ENCODE assay signal across 33 cellular contexts in the genomic region with DNA sequence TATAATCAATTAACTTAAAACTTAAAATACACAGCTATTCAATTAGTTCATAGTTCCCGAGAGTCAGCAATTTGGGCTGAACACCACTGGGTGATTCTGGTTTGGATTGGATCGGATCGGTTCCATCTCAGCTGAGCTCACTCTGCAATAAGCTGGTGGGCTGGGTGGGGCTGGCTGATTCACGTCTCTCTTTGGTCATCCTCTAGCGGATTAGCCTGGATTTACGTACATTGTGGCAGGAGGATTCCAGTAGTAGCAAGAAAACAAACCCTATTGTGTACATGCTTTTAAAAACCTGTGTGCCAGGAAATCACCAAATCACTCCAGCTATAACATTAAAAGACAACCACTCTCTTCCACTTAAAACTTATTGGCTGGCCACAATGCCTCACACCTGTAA. TPM values are rescaled to one million over a fixed set of nuclear protein-coding genes. Genes with fewer than 3 reads are reported as not detected.
"Had no signal": no experiment of that assay in that cellular context is flagged by ENCODE, and none has a peak within 500 bp of the region (broad histone marks: within the 10 kb centered on the region; RNA-seq: fewer than 3 reads in every experiment).

No MANE protein-coding gene starts in this region.

- H3K27me3 Mint-ChIP-seq: activated CD4-positive, alpha-beta T cell treated with anti-CD3 and anti-CD28 coated beads, Interleukin-2, amount 10 ng/mL, durations not matched to agents 7 days and 5 days; activated naive CD8-positive, alpha-beta T cell treated with anti-CD3 and anti-CD28 coated beads for 36 hours had no signal

- H3K9me3 Mint-ChIP-seq: activated B cell treated with CpG ODN at 0.5 μM for 24 hours; activated CD4-positive, alpha-beta memory T cell treated with anti-CD3 and anti-CD28 coated beads for 36 hours; activated CD4-positive, alpha-beta T cell treated with anti-CD3 and anti-CD28 coated beads, Interleukin-2, amount 10 ng/mL, durations not matched to agents 7 days and 5 days; activated naive CD4-positive, alpha-beta T cell treated with anti-CD3 and anti-CD28 coated beads, Interleukin-2, amount 10 ng/mL, durations not matched to agents 7 days and 5 days; activated naive CD8-positive, alpha-beta T cell treated with anti-CD3 and anti-CD28 coated beads for 36 hours; activated T-helper 17 cell treated with anti-CD3 and anti-CD28 coated beads, Interleukin-2, amount 50 U/mL, for 72 hours had no signal

- DNase-seq: activated B cell treated with CpG ODN at 0.5 μM for 24 hours; activated CD4-positive, alpha-beta memory T cell treated with anti-CD3 and anti-CD28 coated beads for 36 hours; activated CD4-positive, alpha-beta T cell treated with anti-CD3 and anti-CD28 coated beads for 1 hour; activated CD4-positive, alpha-beta T cell treated with anti-CD3 and anti-CD28 coated beads, Interleukin-2, amount 10 ng/mL, durations not matched to agents 7 days and 5 days; activated CD8-positive, alpha-beta memory T cell treated with anti-CD3 and anti-CD28 coated beads for 24 hours; activated gamma-delta T cell; activated naive CD4-positive, alpha-beta T cell treated with anti-CD3 and anti-CD28 coated beads, Interleukin-2, amount 10 ng/mL, durations not matched to agents 7 days and 5 days; activated naive CD8-positive, alpha-beta T cell treated with anti-CD3 and anti-CD28 coated beads for 36 hours; activated T-cell treated with anti-CD3 and anti-CD28 coated beads for 4 hours; activated T-cell treated with anti-CD3 and anti-CD28 coated beads, Interleukin-2, amount 50 U/mL, for 48 hours; anterior cingulate cortex; KG1; NCI-H1092; NCI-H1417; NCI-H1930; NCI-H2171; NCI-H2227 treated with DMSO at 0.1 percent for 48 hours; NCI-H446 treated with DMSO at 0.1 percent for 48 hours; NCI-H526; NCI-H774; PC-3; SHP77; SW 1271 had no signal

- H3K4me3 Mint-ChIP-seq: activated B cell treated with CpG ODN at 0.5 μM for 24 hours; activated CD4-positive, alpha-beta memory T cell treated with anti-CD3 and anti-CD28 coated beads for 36 hours; activated CD4-positive, alpha-beta T cell treated with anti-CD3 and anti-CD28 coated beads, Interleukin-2, amount 10 ng/mL, durations not matched to agents 7 days and 5 days; activated naive CD4-positive, alpha-beta T cell treated with anti-CD3 and anti-CD28 coated beads, Interleukin-2, amount 10 ng/mL, durations not matched to agents 7 days and 5 days; activated naive CD8-positive, alpha-beta T cell treated with anti-CD3 and anti-CD28 coated beads for 36 hours; activated T-helper 17 cell treated with anti-CD3 and anti-CD28 coated beads, Interleukin-2, amount 50 U/mL, for 72 hours had no signal

- H3K4me3 ChIP-seq: SJSA1 had no signal

- ATAC-seq: activated T-helper 17 cell treated with anti-CD3 and anti-CD28 coated beads, Interleukin-2, amount 50 U/mL, for 72 hours; PC-3; SK-N-SH treated with all-trans-retinoic acid at 6 μM for 48 hours had no signal

- H3K27ac ChIP-seq: SJSA1 had no signal

- H3K4me1 Mint-ChIP-seq: activated naive CD8-positive, alpha-beta T cell treated with anti-CD3 and anti-CD28 coated beads for 36 hours; activated T-helper 17 cell treated with anti-CD3 and anti-CD28 coated beads, Interleukin-2, amount 50 U/mL, for 72 hours had no signal

- H3K27ac Mint-ChIP-seq: activated B cell treated with CpG ODN at 0.5 μM for 24 hours; activated CD4-positive, alpha-beta memory T cell treated with anti-CD3 and anti-CD28 coated beads for 36 hours; activated CD4-positive, alpha-beta T cell treated with anti-CD3 and anti-CD28 coated beads, Interleukin-2, amount 10 ng/mL, durations not matched to agents 7 days and 5 days; activated naive CD4-positive, alpha-beta T cell treated with anti-CD3 and anti-CD28 coated beads, Interleukin-2, amount 10 ng/mL, durations not matched to agents 7 days and 5 days; activated naive CD8-positive, alpha-beta T cell treated with anti-CD3 and anti-CD28 coated beads for 36 hours; activated T-helper 17 cell treated with anti-CD3 and anti-CD28 coated beads, Interleukin-2, amount 50 U/mL, for 72 hours had no signal

- H3K9me3 ChIP-seq: SJSA1 had no signal

- H3K36me3 Mint-ChIP-seq: activated CD4-positive, alpha-beta memory T cell treated with anti-CD3 and anti-CD28 coated beads for 36 hours; activated naive CD4-positive, alpha-beta T cell treated with anti-CD3 and anti-CD28 coated beads, Interleukin-2, amount 10 ng/mL, durations not matched to agents 7 days and 5 days; activated naive CD8-positive, alpha-beta T cell treated with anti-CD3 and anti-CD28 coated beads for 36 hours had no signal

- H3K27me3 ChIP-seq: SJSA1 had no signal

- FAIRE-seq: RCC 7860 had no signal

- H3K4me1 ChIP-seq: SJSA1 had no signal

- H3K36me3 ChIP-seq: SJSA1 had no signal

RNA-seq across cellular contexts. Expression of a gene that starts 3.2 kb away (rescaled TPM):
- total RNA-seq: activated CD4-positive, alpha-beta memory T cell treated with anti-CD3 and anti-CD28 coated beads for 36 hours; activated CD4-positive, alpha-beta T cell treated with anti-CD3 and anti-CD28 coated beads, Interleukin-2, amount 10 ng/mL, durations not matched to agents 7 days and 5 days; activated naive CD8-positive, alpha-beta T cell treated with anti-CD3 and anti-CD28 coated beads for 36 hours; activated T-helper 17 cell treated with anti-CD3 and anti-CD28 coated beads, Interleukin-2, amount 50 U/mL, for 72 hours; cardiac septum; cerebellum; LHCN-M2; M059J; PC-3; SJSA1; T-helper 1 cell treated with Interleukin-12 subunit alpha and Interleukin-12 subunit beta and Interleukin-4 antibody, amounts not matched to agents 30 ng/mL and 1 ng/mL, for 36 hours had no signal
- polyA plus RNA-seq: adipose tissue had no signal

RNA-seq across cellular contexts. Expression of a gene that starts 14.7 kb away (rescaled TPM):
- total RNA-seq: activated B cell treated with CpG ODN at 0.5 μM for 24 hours; activated CD4-positive, alpha-beta memory T cell treated with anti-CD3 and anti-CD28 coated beads for 36 hours; activated CD4-positive, alpha-beta T cell treated with anti-CD3 and anti-CD28 coated beads, Interleukin-2, amount 10 ng/mL, durations not matched to agents 7 days and 5 days; activated naive CD8-positive, alpha-beta T cell treated with anti-CD3 and anti-CD28 coated beads for 36 hours; activated T-helper 17 cell treated with anti-CD3 and anti-CD28 coated beads, Interleukin-2, amount 50 U/mL, for 72 hours; cardiac septum; cerebellum; LHCN-M2; M059J; PC-3; SJSA1; T-helper 1 cell treated with Interleukin-12 subunit alpha and Interleukin-12 subunit beta and Interleukin-4 antibody, amounts not matched to agents 30 ng/mL and 1 ng/mL, for 36 hours had no signal
- polyA plus RNA-seq: adipose tissue had no signal

RNA-seq across cellular contexts. Expression of a gene that starts 38.9 kb away (rescaled TPM):
- total RNA-seq: activated B cell treated with CpG ODN at 0.5 μM for 24 hours; activated CD4-positive, alpha-beta memory T cell treated with anti-CD3 and anti-CD28 coated beads for 36 hours; activated CD4-positive, alpha-beta T cell treated with anti-CD3 and anti-CD28 coated beads, Interleukin-2, amount 10 ng/mL, durations not matched to agents 7 days and 5 days; activated naive CD8-positive, alpha-beta T cell treated with anti-CD3 and anti-CD28 coated beads for 36 hours; activated T-helper 17 cell treated with anti-CD3 and anti-CD28 coated beads, Interleukin-2, amount 50 U/mL, for 72 hours; cardiac septum; LHCN-M2; M059J; PC-3; SJSA1; T-helper 1 cell treated with Interleukin-12 subunit alpha and Interleukin-12 subunit beta and Interleukin-4 antibody, amounts not matched to agents 30 ng/mL and 1 ng/mL, for 36 hours had no signal
- polyA plus RNA-seq: adipose tissue had no signal

RNA-seq across cellular contexts. Expression of a gene that starts 39.1 kb away (rescaled TPM):
- total RNA-seq: activated B cell treated with CpG ODN at 0.5 μM for 24 hours; activated CD4-positive, alpha-beta memory T cell treated with anti-CD3 and anti-CD28 coated beads for 36 hours; activated CD4-positive, alpha-beta T cell treated with anti-CD3 and anti-CD28 coated beads, Interleukin-2, amount 10 ng/mL, durations not matched to agents 7 days and 5 days; activated naive CD8-positive, alpha-beta T cell treated with anti-CD3 and anti-CD28 coated beads for 36 hours; activated T-helper 17 cell treated with anti-CD3 and anti-CD28 coated beads, Interleukin-2, amount 50 U/mL, for 72 hours; cardiac septum; cerebellum; LHCN-M2; M059J; PC-3; SJSA1; T-helper 1 cell treated with Interleukin-12 subunit alpha and Interleukin-12 subunit beta and Interleukin-4 antibody, amounts not matched to agents 30 ng/mL and 1 ng/mL, for 36 hours had no signal
- polyA plus RNA-seq: adipose tissue had no signal

RNA-seq across cellular contexts. Expression of a gene that starts 54.8 kb away (rescaled TPM):
- total RNA-seq: activated B cell treated with CpG ODN at 0.5 μM for 24 hours; activated CD4-positive, alpha-beta memory T cell treated with anti-CD3 and anti-CD28 coated beads for 36 hours; activated CD4-positive, alpha-beta T cell treated with anti-CD3 and anti-CD28 coated beads, Interleukin-2, amount 10 ng/mL, durations not matched to agents 7 days and 5 days; activated naive CD8-positive, alpha-beta T cell treated with anti-CD3 and anti-CD28 coated beads for 36 hours; activated T-helper 17 cell treated with anti-CD3 and anti-CD28 coated beads, Interleukin-2, amount 50 U/mL, for 72 hours; cerebellum; LHCN-M2; M059J; PC-3; SJSA1; T-helper 1 cell treated with Interleukin-12 subunit alpha and Interleukin-12 subunit beta and Interleukin-4 antibody, amounts not matched to agents 30 ng/mL and 1 ng/mL, for 36 hours had no signal
